In genomic region chr15:74873036-74873755, GRCh38 we compare ENCODE assay signal across 1 cellular context.
TF ChIP-seq lines count a peak whose summit lies in the region.

SCAMP2 (minus strand) TSS chr15:74873365; CDS start chr15:74873255, 110 bp downstream.

TF ChIP-seq in HepG2, 621 proteins besides CTCF, POLR2A, EP300 and RAD21 (continued from another document and continues in another):
- TF ChIP-seq PAXIP1 (CRISPR knock-in tag; conservative IDR thresholded peaks at IDR 0.05) (no peak), SMAD1 (CRISPR knock-in tag; IDR thresholded peaks at IDR 0.05; ENCODE audit: borderline replicate concordance, low read depth) (no peak), ZNF30 (CRISPR knock-in tag; IDR thresholded peaks at IDR 0.05) (no peak), ZNF264 (CRISPR knock-in tag; IDR thresholded peaks at IDR 0.05) (0 out of 2 replicates have a peak, but pooled peaks have one; percentile 62), ZNF512 (CRISPR knock-in tag; IDR thresholded peaks at IDR 0.05) (no peak), TCF12 (IDR thresholded peaks at IDR 0.05) (no peak), TCF12 (CRISPR knock-in tag; IDR thresholded peaks at IDR 0.05) (no peak), ELF1 (CRISPR knock-in tag; IDR thresholded peaks at IDR 0.05) (peak; percentile 94), ZBTB40 (IDR thresholded peaks at IDR 0.05) (no peak), ZBTB40 (CRISPR knock-in tag; IDR thresholded peaks at IDR 0.05) (peak; percentile 25; the same call in 1 of the 2 replicates), ZC3H13 (CRISPR knock-in tag; IDR thresholded peaks at IDR 0.05) (no peak), FOXK1 (CRISPR knock-in tag; IDR thresholded peaks at IDR 0.05; ENCODE audit: borderline replicate concordance, low read depth) (0 out of 2 replicates have a peak, but pooled peaks have one; percentile 37), MBD4 (IDR thresholded peaks at IDR 0.05; ENCODE audit: borderline replicate concordance, low read length) (no peak), ZBTB44 (CRISPR knock-in tag; IDR thresholded peaks at IDR 0.05) (no peak), HOXA3 (CRISPR knock-in tag; IDR thresholded peaks at IDR 0.05) (peak; percentile 53), RBFOX2 (IDR thresholded peaks at IDR 0.05; ENCODE audit: low read depth, low read length) (peak; percentile 93), ZNF343 (CRISPR knock-in tag; IDR thresholded peaks at IDR 0.05) (no peak), NR2F1 (CRISPR knock-in tag; IDR thresholded peaks at IDR 0.05) (no peak), JUND (CRISPR knock-in tag; IDR thresholded peaks at IDR 0.05) (0 out of 2 replicates have a peak, but pooled peaks have one; percentile 29), ZNF18 (CRISPR knock-in tag; IDR thresholded peaks at IDR 0.05; ENCODE audit: insufficient replicate concordance) (peak; percentile 70), ZFP90 (CRISPR knock-in tag; IDR thresholded peaks at IDR 0.05; ENCODE audit: borderline replicate concordance) (no peak), SALL1 (CRISPR knock-in tag; IDR thresholded peaks at IDR 0.05) (peak; percentile 70; the same call in 1 of the 2 replicates), HES4 (CRISPR knock-in tag; IDR thresholded peaks at IDR 0.05; ENCODE audit: borderline replicate concordance) (no peak), ZNF788 (CRISPR knock-in tag; IDR thresholded peaks at IDR 0.05; ENCODE audit: borderline replicate concordance) (0 out of 2 replicates have a peak, but pooled peaks have one; percentile 25), BRF2 (CRISPR knock-in tag; IDR thresholded peaks at IDR 0.05) (no peak), ERF (CRISPR knock-in tag; IDR thresholded peaks at IDR 0.05) (peak; percentile 11; the same call in 1 of the 2 replicates), FOXK2 (IDR thresholded peaks at IDR 0.05) (no peak), HBP1 (CRISPR knock-in tag; IDR thresholded peaks at IDR 0.05; ENCODE audit: low read depth) (no peak), PHB2 (IDR thresholded peaks at IDR 0.05; ENCODE audit: partially characterized antibody) (no peak), MZF1 (CRISPR knock-in tag; IDR thresholded peaks at IDR 0.05; ENCODE audit: borderline replicate concordance) (no peak), FOXP4 (CRISPR knock-in tag; IDR thresholded peaks at IDR 0.05) (no peak), ZBTB25 (CRISPR knock-in tag; IDR thresholded peaks at IDR 0.05) (no peak), CBX1 (IDR thresholded peaks at IDR 0.05; ENCODE audit: low read depth) (no peak), ZNF484 (CRISPR knock-in tag; IDR thresholded peaks at IDR 0.05; ENCODE audit: borderline replicate concordance, low read depth) (no peak)
